Comparison of ENCODE assay signal across 8 cellular contexts in the genomic region with DNA sequence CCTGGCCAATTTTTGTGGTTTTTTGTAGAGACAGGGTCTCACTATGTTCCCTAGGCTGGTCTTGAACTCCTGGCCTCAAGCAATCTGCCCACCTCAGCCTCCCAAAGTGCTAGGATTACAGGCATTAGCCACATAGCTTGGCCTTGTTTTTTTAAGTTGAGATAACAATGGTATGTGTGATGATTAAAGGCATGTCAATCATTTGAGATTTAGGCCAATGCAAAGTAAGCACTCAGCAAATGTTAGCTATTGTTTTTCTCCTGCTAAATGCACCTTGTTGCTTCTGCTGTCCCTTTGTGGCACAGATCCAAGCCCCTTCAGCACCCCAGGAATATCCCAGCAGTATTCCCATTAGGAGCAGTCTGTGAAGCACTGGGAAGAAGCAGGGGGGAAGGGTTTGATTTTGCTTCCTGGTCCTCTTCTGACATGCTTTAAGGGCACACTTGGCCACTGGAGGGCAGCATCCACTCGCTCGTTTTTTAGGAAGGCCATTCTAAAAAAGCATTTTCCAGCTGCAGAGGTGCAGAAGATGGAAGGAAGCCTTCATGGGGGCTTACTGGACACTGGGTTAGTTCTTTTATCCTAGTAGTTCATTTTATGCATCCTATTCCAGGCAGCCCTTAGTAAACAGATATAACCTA.
DNase-seq lines count a peak whose midpoint lies in the region; ATAC-seq and TF ChIP-seq lines count a peak whose summit lies in the region.

No MANE protein-coding gene starts in this region.

- intact Hi-C loops in left colon (cut with DNase I, micrococcal nuclease): loop anchor here in 1 of 2 donors (10.0 kb wide), 1 partner anchor 242 kb away; no protein-coding TSS in a partner anchor

- TF ChIP-seq CTCF in WI38 (IDR thresholded peaks at IDR 0.05; ENCODE audit: low read depth, low read length) (peak; percentile 65; the same call in 1 of the 2 replicates), cardiac fibroblast (IDR thresholded peaks at IDR 0.05; ENCODE audit: low read depth, low read length) (peak; percentile 77)

- H3K4me3 ChIP-seq in WI38 (ENCODE audit: low read depth, low read length) (no peak overlapping the region), cardiac fibroblast (replicated peaks in 1 of 2; ENCODE audit: low read depth in 2 of 2, low read length in 2 of 2) (no peak overlapping the region)

- peak; percentile 94 for ATAC-seq in left colon
- ATAC-seq in GM19395 (IDR thresholded peaks at IDR 0.05; ENCODE audit: unreplicated experiment): no peak

- DNase-seq in AG08395 (ENCODE audit: low spot score) (peak; percentile 90), GM19240 (ENCODE audit: insufficient read length, low spot score) (peak; percentile 61), NCI-H2227 (lab: John Stamatoyannopoulos, UW; ENCODE audit: unreplicated experiment) (peak; percentile 78), cardiac fibroblast (ENCODE audit: low read depth in 2 of 2) (peak; percentile 89 to 92), left colon (peak; percentile 60 to 89)
- peak; percentile 64 to 67 for DNase-seq in stimulated activated CD4-positive, alpha-beta T cell treated with anti-CD3 and anti-CD28 coated beads, Interleukin-2, amount 100 ng/mL, for 48 hours
